17 cellular contexts compared by ENCODE assay signal in the genomic region with DNA sequence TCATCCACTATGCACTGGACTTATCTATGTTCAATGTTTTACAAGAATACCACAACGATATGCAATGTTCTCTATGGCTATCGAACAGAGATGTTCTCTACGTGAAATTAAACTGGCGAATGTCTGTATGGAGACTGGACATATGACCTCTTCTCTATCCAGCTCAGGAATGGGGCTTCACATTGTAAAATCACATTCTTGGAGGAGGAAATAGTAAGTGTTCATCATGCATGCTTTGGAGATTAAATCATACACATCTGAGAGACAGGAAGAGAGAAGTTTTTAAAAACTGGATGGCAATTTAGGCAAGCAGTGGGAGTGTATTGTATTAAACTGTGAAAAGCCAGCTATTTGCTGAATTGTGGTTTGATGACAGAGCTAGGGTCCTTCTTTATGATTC. TPM values are rescaled to one million over a fixed set of nuclear protein-coding genes. Genes with fewer than 3 reads are reported as not detected.
DNase-seq lines count a peak whose midpoint lies in the region; ATAC-seq and TF ChIP-seq lines count a peak whose summit lies in the region.
"Had no signal": no experiment of that assay in that cellular context is flagged by ENCODE, and none has a peak within 500 bp of the region (broad histone marks: within the 10 kb centered on the region; RNA-seq: fewer than 3 reads in every experiment).

No MANE protein-coding gene starts in this region.

- H3K4me2 ChIP-seq in mesendoderm (ENCODE audit: low read length), result no peak overlapping the region
- H3K4me2 ChIP-seq: BLaER1, KMS-11 had no signal

- H3K9ac ChIP-seq in mesendoderm (ENCODE audit: low read length), result no peak overlapping the region
- H3K9ac ChIP-seq: BLaER1, KMS-11 had no signal

- H2BK15ac ChIP-seq in mesendoderm (replicated peaks; ENCODE audit: low read depth), result peak overlapping the region; percentile 27

- H3K36me3 ChIP-seq in mesendoderm (ENCODE audit: control insufficient read depth, insufficient read depth, low read length) (no peaks in the 10 kb centered on the region), MG63 (no peaks in the 10 kb centered on the region), SJCRH30 (no peaks in the 10 kb centered on the region)
- H3K36me3 ChIP-seq: BLaER1, esophagus squamous epithelium, uterus had no signal

- H2BK120ac ChIP-seq in mesendoderm (ENCODE audit: low read depth, low read length), result no peak overlapping the region

- H4K5ac ChIP-seq in mesendoderm (ENCODE audit: low read length), result no peak overlapping the region

- H3K9me3 ChIP-seq in MG63 (peaks cover 5% of the 10 kb centered on the region), SJCRH30 (replicated peaks) (no peaks in the 10 kb centered on the region)
- H3K9me3 ChIP-seq: esophagus squamous epithelium, uterus had no signal

- H2AK5ac ChIP-seq in mesendoderm (ENCODE audit: low read length), result no peak overlapping the region

- H3K27ac ChIP-seq in mesendoderm (ENCODE audit: low read depth, low read length) (no peak overlapping the region), SJCRH30 (no peak overlapping the region)
- H3K27ac ChIP-seq: BLaER1, esophagus squamous epithelium, KMS-11, uterus had no signal

- no peak for TF ChIP-seq CTCF in AG09309 (IDR thresholded peaks at IDR 0.05; ENCODE audit: control insufficient read depth, insufficient read depth, low read depth, low read length, missing control alignments)

- H3K18ac ChIP-seq in mesendoderm (ENCODE audit: low read length), result no peak overlapping the region

- peak; percentile 80 for DNase-seq in AG09309 (ENCODE audit: low read depth)
- DNase-seq in NCI-H226, result peak; percentile 91
- DNase-seq in dedifferentiated amniotic fluid mesenchymal stem cell (ENCODE audit: extremely low spot score), result peak; percentile 70
- no peak for DNase-seq in mesendoderm
- DNase-seq in MG63, result no peak
- DNase-seq in SJCRH30, result no peak
- DNase-seq: activated CD4-positive, alpha-beta T cell treated with anti-CD3 and anti-CD28 coated beads for 36 hours; activated T-cell treated with anti-CD3 and anti-CD28 coated beads, Interleukin-2, amount 50 U/mL, for 48 hours; caudate nucleus; esophagus squamous epithelium; nucleus accumbens; T-helper 1 cell; uterus had no signal

- WGBS in mesendoderm (ENCODE audit: extremely low coverage, insufficient coverage, low lambda C conversion rate), result no CpG with 5 or more reads among the region's 4 CpGs

- H3K27me3 ChIP-seq in mesendoderm (ENCODE audit: insufficient read depth, low read length, poor library complexity), result no peaks in the 10 kb centered on the region
- H3K27me3 ChIP-seq in MG63, result no peaks in the 10 kb centered on the region
- no peaks in the 10 kb centered on the region for H3K27me3 ChIP-seq in SJCRH30
- H3K27me3 ChIP-seq: BLaER1, esophagus squamous epithelium, uterus had no signal

- no peak overlapping the region for H2BK5ac ChIP-seq in mesendoderm (ENCODE audit: low read length)

- ATAC-seq in GM21723 (IDR thresholded peaks at IDR 0.05; ENCODE audit: unreplicated experiment) (no peak), HG02571 (IDR thresholded peaks at IDR 0.05; ENCODE audit: unreplicated experiment) (no peak)
- ATAC-seq: activated CD4-positive, alpha-beta T cell treated with anti-CD3 and anti-CD28 coated beads for 36 hours had no signal

- peaks cover 6% of the 10 kb centered on the region for H3K4me1 ChIP-seq in mesendoderm (ENCODE audit: control insufficient read depth, low read depth, low read length)
- H3K4me1 ChIP-seq in SJCRH30, result no peaks in the 10 kb centered on the region
- H3K4me1 ChIP-seq: BLaER1, esophagus squamous epithelium, uterus had no signal

- no peak overlapping the region for H3K23ac ChIP-seq in mesendoderm (ENCODE audit: low read length)

- H3K79me1 ChIP-seq in mesendoderm (ENCODE audit: low read length), result no peaks in the 10 kb centered on the region

- no peak overlapping the region for H3K4ac ChIP-seq in mesendoderm (ENCODE audit: low read depth, low read length)

- no peak overlapping the region for H3K56ac ChIP-seq in mesendoderm (ENCODE audit: low read length)

- no peak overlapping the region for H4K8ac ChIP-seq in mesendoderm (ENCODE audit: low read depth, low read length)

- H3K4me3 ChIP-seq in AG09309 (ENCODE audit: control insufficient read depth, low read depth, low read length) (no peak overlapping the region), mesendoderm (ENCODE audit: low read length) (no peak overlapping the region), MG63 (no peak overlapping the region), SJCRH30 (no peak overlapping the region)
- H3K4me3 ChIP-seq: BLaER1, esophagus squamous epithelium, uterus had no signal

- H3K79me2 ChIP-seq in mesendoderm (ENCODE audit: control insufficient read depth, insufficient read depth, low read length), result no peaks in the 10 kb centered on the region

RNA-seq across cellular contexts. Expression of gene RGL1, which starts 47.9 kb away (rescaled TPM):
- polyA plus RNA-seq in mesendoderm (2013, experiment 1 of 2), result 2.3 TPM
- 2.6 TPM for polyA plus RNA-seq in mesendoderm (2013, experiment 2 of 2)
- 4.1 and 4.9 TPM in 2 replicates for total RNA-seq in MG63 (2014; rRNA removed; shearing (Covaris generic); ENCODE audit: low replicate concordance)
- 0.32 and 0.35 TPM in 2 replicates for total RNA-seq in SJCRH30 (2014; rRNA removed; shearing (Covaris generic))

Comparison
In these comparisons a context has a peak if more than half of its experiments do, and no peak if none do; other contexts are left out.
1. DNase-seq: peak in AG09309 (single experiment), NCI-H226 (single experiment) and dedifferentiated amniotic fluid mesenchymal stem cell (single experiment); none in mesendoderm (single experiment), MG63 (single experiment) and SJCRH30 (0 of 2).